30 cellular contexts compared by ENCODE assay signal in genomic region chr18:31586616-31587015, GRCh38. TPM values are rescaled to one million over a fixed set of nuclear protein-coding genes. Genes with fewer than 3 reads are reported as not detected.
"Had no signal": no experiment of that assay in that cellular context is flagged by ENCODE, and none has a peak within 500 bp of the region (broad histone marks: within the 10 kb centered on the region; RNA-seq: fewer than 3 reads in every experiment).

No MANE protein-coding gene starts in this region.

- H3K4me1 ChIP-seq: gastroesophageal sphincter, heart left ventricle, lower lobe of right lung, tibial nerve, upper lobe of right lung, vagina had no signal

- H3K9me3 ChIP-seq: gastroesophageal sphincter, heart left ventricle, lower lobe of right lung, mucosa of descending colon, neutrophil, pancreas, sigmoid colon, spleen, thoracic aorta, tibial nerve, upper lobe of right lung, vagina had no signal

- DNase-seq: dorsolateral prefrontal cortex; effector CD4-positive, alpha-beta T cell; foreskin fibroblast; heart left ventricle; hippocampal formation; immature natural killer cell; islet precursor cell; kidney glomerular epithelial cell; left ventricle myocardium superior; lower lobe of right lung; mucosa of descending colon; naive B cell; pancreas; sigmoid colon; spleen; stimulated activated CD4-positive, alpha-beta T cell treated with anti-CD3 and anti-CD28 coated beads, Interleukin-4, amount 100 ng/mL, for 4 hours; stimulated activated naive B cell treated with anti-CD40 and anti-IgM and Interleukin-4, amounts not matched to agents 10 μg/mL and 1 μg/mL and 100 μg/mL, for 72 hours; upper lobe of right lung had no signal

- H3K27ac ChIP-seq: dorsolateral prefrontal cortex, epithelial cell of prostate, gastroesophageal sphincter, heart left ventricle, lower lobe of right lung, neutrophil, pancreas, sigmoid colon, spleen, thoracic aorta, tibial nerve, upper lobe of right lung, vagina had no signal

- H3K36me3 ChIP-seq: gastroesophageal sphincter, heart left ventricle, lower lobe of right lung, neutrophil, pancreas, sigmoid colon, spleen, thoracic aorta, tibial nerve, upper lobe of right lung, vagina had no signal

- ATAC-seq: esophagus mucosa; gastroesophageal sphincter; heart left ventricle; left ventricle myocardium superior; lower lobe of right lung; mucosa of descending colon; natural killer cell treated with Interleukin-12 subunit alpha and Interleukin-12 subunit beta and Interleukin-15 and Interleukin-18, amount 100 ng/mL, for 72 hours; pancreas; stimulated activated naive B cell treated with anti-CD40 and anti-IgM and Interleukin-4, amounts not matched to agents 10 μg/mL and 1 μg/mL and 100 μg/mL, for 72 hours; upper lobe of right lung had no signal

- H3K27me3 ChIP-seq: gastroesophageal sphincter, neutrophil, pancreas, sigmoid colon, spleen, tibial nerve, upper lobe of right lung, vagina had no signal

- H3K4me3 ChIP-seq: dorsolateral prefrontal cortex, gastroesophageal sphincter, heart left ventricle, lower lobe of right lung, mucosa of descending colon, pancreas, sigmoid colon, spleen, thoracic aorta, tibial nerve, upper lobe of right lung, vagina had no signal

RNA-seq across cellular contexts. Expression of gene TTR, which starts 5.1 kb away (rescaled TPM):
- total RNA-seq: gastroesophageal sphincter; heart left ventricle; left ventricle myocardium superior; lower lobe of right lung; natural killer cell treated with Interleukin-12 subunit alpha and Interleukin-12 subunit beta and Interleukin-15 and Interleukin-18, amount 100 ng/mL, for 72 hours; neural crest cell; omental fat pad; posterior vena cava; skeletal muscle tissue; spleen; thoracic aorta; tibial nerve; upper lobe of right lung; vagina had no signal
- polyA plus RNA-seq: immature natural killer cell had no signal
